11 cellular contexts compared by ENCODE assay signal in genomic region chr3:31968391-31968926, GRCh38. TPM values are rescaled to one million over a fixed set of nuclear protein-coding genes. Genes with fewer than 3 reads are reported as not detected.
DNase-seq lines count a peak whose midpoint lies in the region; ATAC-seq and TF ChIP-seq lines count a peak whose summit lies in the region.
"Had no signal": no experiment of that assay in that cellular context is flagged by ENCODE, and none has a peak within 500 bp of the region (broad histone marks: within the 10 kb centered on the region; RNA-seq: fewer than 3 reads in every experiment).

No MANE protein-coding gene starts in this region.

- H3K9me2 ChIP-seq in GM23248 (ENCODE audit: insufficient read depth): no peaks in the 10 kb centered on the region
- H3K9me2 ChIP-seq in hepatocyte (replicated peaks; ENCODE audit: insufficient read depth): no peaks in the 10 kb centered on the region

- H3K9me3 ChIP-seq in GM23248 (ENCODE audit: low read depth) (no peaks in the 10 kb centered on the region), hepatocyte (ENCODE audit: low read depth) (no peaks in the 10 kb centered on the region), smooth muscle cell (replicated peaks; ENCODE audit: low read depth) (no peaks in the 10 kb centered on the region)
- H3K9me3 ChIP-seq: HAP-1 had no signal

- no peak overlapping the region for H3K4me3 Mint-ChIP-seq in activated naive CD8-positive, alpha-beta T cell treated with anti-CD3 and anti-CD28 coated beads, Interleukin-2, amount 50 U/mL, for 24 hours
- H3K4me3 Mint-ChIP-seq: activated CD4-positive, alpha-beta T cell treated with anti-CD3 and anti-CD28 coated beads for 36 hours had no signal

- H3K79me2 ChIP-seq in GM23248 (ENCODE audit: insufficient read depth) (no peaks in the 10 kb centered on the region), hepatocyte (peaks cover 64% of the 10 kb centered on the region), smooth muscle cell (ENCODE audit: low read depth) (peaks cover 61% of the 10 kb centered on the region)

- in situ Hi-C loops in GM23248 (cut with MboI): no loop called here

- no peaks in the 10 kb centered on the region for H4K20me1 ChIP-seq in GM23248 (ENCODE audit: insufficient read depth)
- no peaks in the 10 kb centered on the region for H4K20me1 ChIP-seq in hepatocyte (ENCODE audit: insufficient read depth, poor library complexity, severe bottlenecking)
- no peaks in the 10 kb centered on the region for H4K20me1 ChIP-seq in smooth muscle cell (ENCODE audit: low read depth)

- H3K9me3 Mint-ChIP-seq in activated naive CD8-positive, alpha-beta T cell treated with anti-CD3 and anti-CD28 coated beads, Interleukin-2, amount 50 U/mL, for 24 hours: no peaks in the 10 kb centered on the region

- no peaks in the 10 kb centered on the region for H3K27me3 ChIP-seq in GM23248 (replicated peaks; ENCODE audit: insufficient read depth)
- H3K27me3 ChIP-seq in hepatocyte: no peaks in the 10 kb centered on the region
- no peaks in the 10 kb centered on the region for H3K27me3 ChIP-seq in smooth muscle cell (ENCODE audit: low read depth)

- WGBS in GM23248 (ENCODE audit: low coverage in 1 of 2, low lambda C conversion rate in 2 of 2, missing lambda C conversion rate in 2 of 2), 2 experiments: 13 to 14% methylated on average over 2 of the region's 2 CpGs
- 26% methylated on average over 2 of the region's 2 CpGs for WGBS in hepatocyte (ENCODE audit: low lambda C conversion rate, missing lambda C conversion rate)
- 2% methylated on average over 2 of the region's 2 CpGs for WGBS in smooth muscle cell (ENCODE audit: low lambda C conversion rate)

- DNase-seq in GM23248 (peak; percentile 76), hepatocyte (ENCODE audit: low spot score) (no peak), smooth muscle cell (lab: John Stamatoyannopoulos, UW; ENCODE audit: unreplicated experiment) (no peak), NCI-H2029 (lab: John Stamatoyannopoulos, UW) (no peak)
- no peak for DNase-seq in activated naive CD8-positive, alpha-beta T cell treated with anti-CD3 and anti-CD28 coated beads, Interleukin-2, amount 50 U/mL, for 24 hours
- DNase-seq: activated CD4-positive, alpha-beta T cell treated with anti-CD3 and anti-CD28 coated beads for 36 hours; NCI-H1105 treated with DMSO at 0.1 percent for 48 hours had no signal

- H3F3A ChIP-seq in GM23248 (ENCODE audit: insufficient read depth) (peaks cover 22% of the 10 kb centered on the region), smooth muscle cell (ENCODE audit: low read depth) (peaks cover 61% of the 10 kb centered on the region)

- peak overlapping the region; percentile 70 for H3K9ac ChIP-seq in GM23248
- peak overlapping the region; percentile 89 for H3K9ac ChIP-seq in smooth muscle cell (ENCODE audit: low read depth)

- ATAC-seq in GM21528 (IDR thresholded peaks at IDR 0.05; ENCODE audit: low FRiP score, unreplicated experiment) (no peak), HG02678 (IDR thresholded peaks at IDR 0.05; ENCODE audit: unreplicated experiment) (no peak)
- ATAC-seq in activated naive CD8-positive, alpha-beta T cell treated with anti-CD3 and anti-CD28 coated beads, Interleukin-2, amount 50 U/mL, for 24 hours: no peak
- ATAC-seq: activated CD4-positive, alpha-beta T cell treated with anti-CD3 and anti-CD28 coated beads for 36 hours had no signal

- H3K36me3 Mint-ChIP-seq in activated naive CD8-positive, alpha-beta T cell treated with anti-CD3 and anti-CD28 coated beads, Interleukin-2, amount 50 U/mL, for 24 hours (ENCODE audit: low read depth): no peaks in the 10 kb centered on the region

- H3K4me3 ChIP-seq in GM23248 (peak overlapping the region; percentile 62), WI38 (ENCODE audit: low read depth, low read length) (peak overlapping the region; percentile 38), hepatocyte (peak overlapping the region; percentile 7), smooth muscle cell (peak overlapping the region; percentile 34)
- H3K4me3 ChIP-seq: HAP-1 had no signal

- H3K4me1 ChIP-seq in GM23248 (ENCODE audit: insufficient read depth): peaks cover 27% of the 10 kb centered on the region
- peaks cover 30% of the 10 kb centered on the region for H3K4me1 ChIP-seq in hepatocyte (ENCODE audit: insufficient read depth)
- peaks cover 42% of the 10 kb centered on the region for H3K4me1 ChIP-seq in smooth muscle cell (ENCODE audit: low read depth)

- peaks cover 7% of the 10 kb centered on the region for H3K4me1 Mint-ChIP-seq in activated naive CD8-positive, alpha-beta T cell treated with anti-CD3 and anti-CD28 coated beads, Interleukin-2, amount 50 U/mL, for 24 hours

- H3K27ac ChIP-seq in GM23248: peak overlapping the region; percentile 88
- peak overlapping the region; percentile 84 for H3K27ac ChIP-seq in hepatocyte
- H3K27ac ChIP-seq in smooth muscle cell (ENCODE audit: low read depth): peak overlapping the region; percentile 98

- H3K4me2 ChIP-seq in GM23248 (ENCODE audit: unreplicated experiment): peak overlapping the region; percentile 91
- peak overlapping the region; percentile 63 for H3K4me2 ChIP-seq in hepatocyte
- peak overlapping the region; percentile 86 for H3K4me2 ChIP-seq in smooth muscle cell

- no peak for TF ChIP-seq CTCF in WI38 (IDR thresholded peaks at IDR 0.05; ENCODE audit: low read depth, low read length)
- no peak for TF ChIP-seq CTCF in hepatocyte (IDR thresholded peaks at IDR 0.05; ENCODE audit: poor library complexity)
- TF ChIP-seq CTCF in smooth muscle cell (IDR thresholded peaks at IDR 0.05; ENCODE audit: borderline replicate concordance, insufficient read depth, poor library complexity, severe bottlenecking): no peak

- H3K36me3 ChIP-seq in GM23248 (ENCODE audit: low read depth) (no peaks in the 10 kb centered on the region), hepatocyte (replicated peaks; ENCODE audit: insufficient read depth, low read depth) (no peaks in the 10 kb centered on the region), smooth muscle cell (ENCODE audit: low read depth) (no peaks in the 10 kb centered on the region)
- H3K36me3 ChIP-seq: HAP-1 had no signal

- H3K27me3 Mint-ChIP-seq in activated naive CD8-positive, alpha-beta T cell treated with anti-CD3 and anti-CD28 coated beads, Interleukin-2, amount 50 U/mL, for 24 hours: no peaks in the 10 kb centered on the region
- H3K27me3 Mint-ChIP-seq: activated CD4-positive, alpha-beta T cell treated with anti-CD3 and anti-CD28 coated beads for 36 hours had no signal

- no peak overlapping the region for H3K27ac Mint-ChIP-seq in activated naive CD8-positive, alpha-beta T cell treated with anti-CD3 and anti-CD28 coated beads, Interleukin-2, amount 50 U/mL, for 24 hours
- H3K27ac Mint-ChIP-seq: activated CD4-positive, alpha-beta T cell treated with anti-CD3 and anti-CD28 coated beads for 36 hours had no signal

- peak overlapping the region; percentile 27; the same call in 1 of the 2 replicates for H2AFZ ChIP-seq in GM23248
- no peak overlapping the region for H2AFZ ChIP-seq in hepatocyte
- H2AFZ ChIP-seq in smooth muscle cell (ENCODE audit: low read depth): no peak overlapping the region

RNA-seq across cellular contexts. Expression of gene OSBPL10, which starts 12.6 kb away (rescaled TPM):
- 3.5 and 8.1 TPM in 2 replicates for total RNA-seq in GM23248 (2014; rRNA removed; shearing (Covaris generic))
- polyA plus RNA-seq in GM23248 (2016; fragmentation: Nextera tagmentation; extraction: Ambion mirVana): 0.95 and 2.4 TPM in 2 replicates
- total RNA-seq in hepatocyte: 22.3 and 32.8 TPM in 2 replicates
- 18.2 and 32.1 TPM in 2 replicates for polyA plus RNA-seq in hepatocyte
- 44.7 and 91.5 TPM in 2 replicates for total RNA-seq in smooth muscle cell
- polyA plus RNA-seq in smooth muscle cell: 45.1 and 48.9 TPM in 2 replicates

RNA-seq across cellular contexts. Expression of gene ZNF860, which starts 13.1 kb away (rescaled TPM):
- total RNA-seq in GM23248 (2014; rRNA removed; shearing (Covaris generic)): 0.43 TPM in 1 of 2 replicates, not detected in the other
- polyA plus RNA-seq in GM23248 (2016; fragmentation: Nextera tagmentation; extraction: Ambion mirVana): 0.08 TPM in 2 replicates
- total RNA-seq in hepatocyte: 0.80 and 2.2 TPM in 2 replicates
- 0.32 and 1.3 TPM in 2 replicates for polyA plus RNA-seq in hepatocyte
- 0.85 and 1.6 TPM in 2 replicates for total RNA-seq in smooth muscle cell
- 0.91 and 1.2 TPM in 2 replicates for polyA plus RNA-seq in smooth muscle cell

Comparison
In these comparisons a context has a peak if more than half of its experiments do, and no peak if none do; other contexts are left out.
1. H3K4me3 ChIP-seq: peak in every context shown above with its lines; median percentile 62 in GM23248; 38 in WI38; 34 in smooth muscle cell; 7 in hepatocyte.